Comparison of ENCODE assay signal across 8 cellular contexts in the genomic region with DNA sequence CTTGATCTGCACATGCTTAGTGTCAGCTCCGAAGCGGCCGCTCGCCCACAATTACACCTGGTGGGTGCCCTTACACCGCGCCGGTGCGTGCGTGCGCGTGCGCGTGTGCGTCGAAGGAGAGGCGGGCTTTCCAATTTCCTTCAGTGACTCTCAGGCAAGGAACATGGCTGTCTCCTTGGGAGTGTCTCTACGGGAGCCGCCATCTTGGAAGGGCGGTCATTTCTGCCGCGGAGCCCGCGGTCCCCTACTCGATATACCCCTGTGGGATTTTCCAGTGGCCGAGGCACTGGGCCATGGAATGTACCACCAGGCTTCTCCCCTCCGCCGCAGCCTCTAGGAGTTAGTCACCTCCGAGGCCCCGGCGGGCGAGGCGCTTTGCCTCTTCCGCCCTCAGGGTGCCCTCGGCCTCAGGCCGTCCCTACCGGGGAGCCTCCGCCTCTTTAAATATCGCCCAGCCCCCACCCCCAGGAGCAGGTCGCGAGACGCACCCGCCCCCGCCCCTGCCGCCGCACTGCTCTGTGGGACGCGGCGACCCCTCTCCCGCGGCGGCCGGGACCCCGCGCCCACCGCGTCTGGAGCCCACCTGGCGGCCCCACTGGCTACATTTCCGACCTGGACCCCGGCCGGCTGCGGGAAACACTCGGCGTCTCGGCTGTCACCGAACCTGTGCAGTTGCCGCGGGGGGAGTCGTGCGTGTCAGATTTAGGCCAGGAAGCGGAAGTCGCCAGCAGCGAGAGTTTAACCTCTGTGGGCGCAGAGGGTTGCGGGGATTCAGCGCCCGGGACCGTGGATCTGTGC. TPM values are rescaled to one million over a fixed set of nuclear protein-coding genes. Genes with fewer than 3 reads are reported as not detected.
A peak's percentile ranks its signal among the peaks of the same experiment; 100 is the strongest.
DNase-seq lines count a peak whose midpoint lies in the region; ATAC-seq and TF ChIP-seq lines count a peak whose summit lies in the region.

A gene (minus strand): TSS at position 711 of the 798 bp plus-strand sequence. CDS start 15,741 bp downstream, outside the sequence.

- H3K4me2 ChIP-seq in SK-N-SH: peak within 1 kb of the TSS; percentile 80
- peak within 1 kb of the TSS; percentile 93 for H3K4me2 ChIP-seq in osteoblast (ENCODE audit: insufficient read depth, low read length)

- no peaks in the 10 kb centered on the region for H3F3A ChIP-seq in SK-N-SH (replicated peaks; ENCODE audit: insufficient read depth)

- DNase-seq in NCI-H1048 (lab: John Stamatoyannopoulos, UW): peak; percentile 61
- DNase-seq in SK-N-SH: peak; percentile 82
- peak; percentile 80 for DNase-seq in activated naive CD4-positive, alpha-beta T cell treated with anti-CD3 and anti-CD28 coated beads, Interleukin-2, amount 50 U/mL, for 16 hours
- peak; percentile 85 for DNase-seq in glomerular visceral epithelial cell (ENCODE audit: extremely low spot score)
- peak; percentile 89 for DNase-seq in osteoblast (ENCODE audit: insufficient read length, low spot score, missing footprints)
- DNase-seq in testis: peak; percentile 83

- H3K27me3 ChIP-seq in SK-N-SH (ENCODE audit: insufficient read depth) (no peaks in the 10 kb centered on the region; the same call in 1 of the 2 replicates), osteoblast (ENCODE audit: insufficient read depth, low read length) (no peaks in the 10 kb centered on the region), testis (no peaks in the 10 kb centered on the region)

- H3K4me3 ChIP-seq in GM08714 (ENCODE audit: low read length) (peak within 1 kb of the TSS; percentile 92), SK-N-SH (ENCODE audit: low read depth in 2 of 2, low read length in 1 of 2) (peak within 1 kb of the TSS; percentile 57 to 66), osteoblast (ENCODE audit: insufficient read depth, low read length) (peak within 1 kb of the TSS; percentile 80), testis (peak within 1 kb of the TSS; percentile 69 to 79)

- no peaks in the 10 kb centered on the region for H3K9me2 ChIP-seq in SK-N-SH

- H3K36me3 ChIP-seq in SK-N-SH (replicated peaks in 1 of 2; ENCODE audit: control insufficient read depth in 1 of 2, insufficient read depth in 2 of 2, low read length in 1 of 2) (peaks cover 0 to 5% of the 10 kb centered on the region in 2 experiments), osteoblast (ENCODE audit: insufficient read depth, low read length) (no peaks in the 10 kb centered on the region), testis (ENCODE audit: low read depth, missing control alignments) (no peaks in the 10 kb centered on the region)

- H4K20me1 ChIP-seq in SK-N-SH (ENCODE audit: insufficient read depth) (no peaks in the 10 kb centered on the region), osteoblast (ENCODE audit: insufficient read depth, low read length) (no peaks in the 10 kb centered on the region)

- TF ChIP-seq POLR2A in testis (IDR thresholded peaks at IDR 0.05): no peak

- CTCF ChIA-PET in SK-N-SH (lab: Yijun Ruan, JAX): interaction anchor here (2.7 kb wide), 1 partner anchor 41 kb away, joined by 8 read pairs; no protein-coding TSS in a partner anchor

- no peak for TF ChIP-seq RAD21 in SK-N-SH (IDR thresholded peaks at IDR 0.05; ENCODE audit: low read length)

- H3K79me2 ChIP-seq in SK-N-SH (ENCODE audit: insufficient read depth) (peaks cover 61% of the 10 kb centered on the region; the same call in 1 of the 2 replicates), osteoblast (ENCODE audit: insufficient read depth, low read length) (peaks cover 37% of the 10 kb centered on the region)

- peak within 1 kb of the TSS; percentile 81 to 87 for H3K27ac ChIP-seq in SK-N-SH (ENCODE audit: low read depth in 2 of 2, low read length in 1 of 2)
- peak within 1 kb of the TSS; percentile 70 for H3K27ac ChIP-seq in osteoblast (ENCODE audit: low read depth, low read length)
- H3K27ac ChIP-seq in testis: peak within 1 kb of the TSS; percentile 89 to 95

- POLR2A ChIA-PET in SK-N-SH (lab: Yijun Ruan, JAX): no interaction called here

- no peak for TF ChIP-seq EP300 in SK-N-SH (IDR thresholded peaks at IDR 0.05; ENCODE audit: borderline replicate concordance in 1 of 2, low read depth in 1 of 2, low read length in 1 of 2)

- TF ChIP-seq CTCF in SK-N-SH (IDR thresholded peaks at IDR 0.05): no peak
- TF ChIP-seq CTCF in osteoblast (IDR thresholded peaks at IDR 0.05; ENCODE audit: extremely low read depth, low read depth, low read length): no peak
- TF ChIP-seq CTCF in testis (IDR thresholded peaks at IDR 0.05): no peak

- peak within 1 kb of the TSS; percentile 86; the same call in 1 of the 2 replicates for H2AFZ ChIP-seq in SK-N-SH (ENCODE audit: low read depth)
- peak within 1 kb of the TSS; percentile 80 for H2AFZ ChIP-seq in osteoblast (ENCODE audit: low read length)

- peak; percentile 86 for ATAC-seq in HG02588 (IDR thresholded peaks at IDR 0.05; ENCODE audit: unreplicated experiment)

- H3K9me3 ChIP-seq in SK-N-SH (no peaks in the 10 kb centered on the region), osteoblast (ENCODE audit: low read depth, low read length) (no peaks in the 10 kb centered on the region), testis (no peaks in the 10 kb centered on the region)

- peak within 1 kb of the TSS; percentile 85 for H3K9ac ChIP-seq in SK-N-SH

- 40% methylated on average over 16 of the region's 77 CpGs for WGBS in SK-N-SH (ENCODE audit: low lambda C conversion rate)
- WGBS in testis, 2 donors: 0 to 3% methylated on average over 5 to 10 of the region's 77 CpGs

- H3K4me1 ChIP-seq in SK-N-SH (ENCODE audit: control insufficient read depth in 1 of 2, insufficient read depth in 2 of 2, low read depth in 1 of 2, low read length in 1 of 2) (no peaks in the 10 kb centered on the region; a peak in 1 of 4 replicates), osteoblast (ENCODE audit: insufficient read depth, low read length) (peaks cover 12% of the 10 kb centered on the region), testis (no peaks in the 10 kb centered on the region)

- intact Hi-C loops in testis (cut with DNase I; ENCODE audit: low total_unique reads): no loop called here

TF ChIP-seq in SK-N-SH, 30 proteins besides CTCF, POLR2A, EP300 and RAD21 (continues in another document):
- TF ChIP-seq, protein P1, sequence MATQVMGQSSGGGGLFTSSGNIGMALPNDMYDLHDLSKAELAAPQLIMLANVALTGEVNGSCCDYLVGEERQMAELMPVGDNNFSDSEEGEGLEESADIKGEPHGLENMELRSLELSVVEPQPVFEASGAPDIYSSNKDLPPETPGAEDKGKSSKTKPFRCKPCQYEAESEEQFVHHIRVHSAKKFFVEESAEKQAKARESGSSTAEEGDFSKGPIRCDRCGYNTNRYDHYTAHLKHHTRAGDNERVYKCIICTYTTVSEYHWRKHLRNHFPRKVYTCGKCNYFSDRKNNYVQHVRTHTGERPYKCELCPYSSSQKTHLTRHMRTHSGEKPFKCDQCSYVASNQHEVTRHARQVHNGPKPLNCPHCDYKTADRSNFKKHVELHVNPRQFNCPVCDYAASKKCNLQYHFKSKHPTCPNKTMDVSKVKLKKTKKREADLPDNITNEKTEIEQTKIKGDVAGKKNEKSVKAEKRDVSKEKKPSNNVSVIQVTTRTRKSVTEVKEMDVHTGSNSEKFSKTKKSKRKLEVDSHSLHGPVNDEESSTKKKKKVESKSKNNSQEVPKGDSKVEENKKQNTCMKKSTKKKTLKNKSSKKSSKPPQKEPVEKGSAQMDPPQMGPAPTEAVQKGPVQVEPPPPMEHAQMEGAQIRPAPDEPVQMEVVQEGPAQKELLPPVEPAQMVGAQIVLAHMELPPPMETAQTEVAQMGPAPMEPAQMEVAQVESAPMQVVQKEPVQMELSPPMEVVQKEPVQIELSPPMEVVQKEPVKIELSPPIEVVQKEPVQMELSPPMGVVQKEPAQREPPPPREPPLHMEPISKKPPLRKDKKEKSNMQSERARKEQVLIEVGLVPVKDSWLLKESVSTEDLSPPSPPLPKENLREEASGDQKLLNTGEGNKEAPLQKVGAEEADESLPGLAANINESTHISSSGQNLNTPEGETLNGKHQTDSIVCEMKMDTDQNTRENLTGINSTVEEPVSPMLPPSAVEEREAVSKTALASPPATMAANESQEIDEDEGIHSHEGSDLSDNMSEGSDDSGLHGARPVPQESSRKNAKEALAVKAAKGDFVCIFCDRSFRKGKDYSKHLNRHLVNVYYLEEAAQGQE (IDR thresholded peaks at IDR 0.05; ENCODE audit: low read depth, low read length): no peak
- TF ChIP-seq, protein P2, sequence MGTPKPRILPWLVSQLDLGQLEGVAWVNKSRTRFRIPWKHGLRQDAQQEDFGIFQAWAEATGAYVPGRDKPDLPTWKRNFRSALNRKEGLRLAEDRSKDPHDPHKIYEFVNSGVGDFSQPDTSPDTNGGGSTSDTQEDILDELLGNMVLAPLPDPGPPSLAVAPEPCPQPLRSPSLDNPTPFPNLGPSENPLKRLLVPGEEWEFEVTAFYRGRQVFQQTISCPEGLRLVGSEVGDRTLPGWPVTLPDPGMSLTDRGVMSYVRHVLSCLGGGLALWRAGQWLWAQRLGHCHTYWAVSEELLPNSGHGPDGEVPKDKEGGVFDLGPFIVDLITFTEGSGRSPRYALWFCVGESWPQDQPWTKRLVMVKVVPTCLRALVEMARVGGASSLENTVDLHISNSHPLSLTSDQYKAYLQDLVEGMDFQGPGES (IDR thresholded peaks at IDR 0.05; ENCODE audit: low read depth, low read length): no peak
- TF ChIP-seq TEAD4 (IDR thresholded peaks at IDR 0.05; ENCODE audit: borderline replicate concordance, insufficient read depth) (no peak), POLR2AphosphoS5 (IDR thresholded peaks at IDR 0.05; ENCODE audit: low read depth, low read length) (peak; percentile 42), MEF2A (IDR thresholded peaks at IDR 0.05; ENCODE audit: borderline replicate concordance, low read depth) (no peak), TAF1 (IDR thresholded peaks at IDR 0.05; ENCODE audit: borderline replicate concordance, low read depth, low read length) (peak; percentile 28; the same call in 1 of the 2 replicates), ELF1 (IDR thresholded peaks at IDR 0.05) (peak; percentile 52; the same call in 1 of the 2 replicates), MXI1 (IDR thresholded peaks at IDR 0.05; ENCODE audit: low read depth, low read length) (peak; percentile 86), YY1 (IDR thresholded peaks at IDR 0.05; ENCODE audit: low read depth) (peak; percentile 95), NFIC (IDR thresholded peaks at IDR 0.05; ENCODE audit: borderline replicate concordance) (no peak), FOSL2 (IDR thresholded peaks at IDR 0.05; ENCODE audit: borderline replicate concordance, low read depth) (no peak), RFX5 (IDR thresholded peaks at IDR 0.05; ENCODE audit: low read length) (no peak), FOXM1 (IDR thresholded peaks at IDR 0.05; ENCODE audit: low read depth) (no peak), NRF1 (IDR thresholded peaks at IDR 0.05; ENCODE audit: low read depth, low read length) (peak; percentile 78), GABPA (IDR thresholded peaks at IDR 0.05; ENCODE audit: low read depth) (peak; percentile 73), GATA2 (CRISPR knock-in tag; IDR thresholded peaks at IDR 0.05) (no peak)

RNA-seq across cellular contexts. Expression of the gene that starts here (rescaled TPM):
- polyA plus RNA-seq in SK-N-SH (2012; rRNA removed): 2.7 and 3.1 TPM in 2 replicates
- 2.8 TPM in 2 replicates for polyA plus RNA-seq in SK-N-SH (2012; cell fraction: cytosol; rRNA removed)
- polyA plus RNA-seq in SK-N-SH (2012; cell fraction: nucleus; rRNA removed): 4.2 and 6.2 TPM in 2 replicates
- total RNA-seq in osteoblast: 9.0 and 9.1 TPM in 2 replicates
- 1 to 10 TPM; 8.1 to 8.3 TPM for total RNA-seq in testis
- 5.2 TPM for polyA plus RNA-seq in testis (ENCODE audit: insufficient read depth, low read depth, low replicate concordance)

Comparison
In these comparisons a context has a peak if more than half of its experiments do, and no peak if none do; other contexts are left out.
1. Peak in every context shown above with its lines: DNase-seq, ATAC-seq, H3K4me3 ChIP-seq and H3K27ac ChIP-seq.